Comparison of ENCODE assay signal across 10 cellular contexts in genomic region chr18:49152885-49153284, GRCh38.
"Had no signal": no experiment of that assay in that cellular context is flagged by ENCODE, and none has a peak within 500 bp of the region (broad histone marks: within the 10 kb centered on the region; RNA-seq: fewer than 3 reads in every experiment).

No MANE protein-coding gene starts in this region.

- H3K4me3 Mint-ChIP-seq: HFFc6, IgD-negative memory B cell had no signal

- H3K27me3 Mint-ChIP-seq: IgD-negative memory B cell had no signal

- H3K9me3 ChIP-seq: HAP-1 had no signal

- ATAC-seq: HCT116, HepG2 had no signal

- H3K36me3 ChIP-seq: HAP-1 had no signal

- H3K9me3 Mint-ChIP-seq: HFFc6 had no signal

- H2AFZ ChIP-seq: GM23248 had no signal

- H3K27ac ChIP-seq: GM23248, HL-60 had no signal

- H3K9ac ChIP-seq: GM23248 had no signal

- H3K4me3 ChIP-seq: GM23248, HAP-1 had no signal

- DNase-seq: GM23248, GOT3, H7, HFFc6, KBM-7 had no signal

- H3K27ac Mint-ChIP-seq: HFFc6, IgD-negative memory B cell had no signal

- FAIRE-seq: HepG2 had no signal
